Comparison of ENCODE assay signal across 8 cellular contexts in the genomic region with DNA sequence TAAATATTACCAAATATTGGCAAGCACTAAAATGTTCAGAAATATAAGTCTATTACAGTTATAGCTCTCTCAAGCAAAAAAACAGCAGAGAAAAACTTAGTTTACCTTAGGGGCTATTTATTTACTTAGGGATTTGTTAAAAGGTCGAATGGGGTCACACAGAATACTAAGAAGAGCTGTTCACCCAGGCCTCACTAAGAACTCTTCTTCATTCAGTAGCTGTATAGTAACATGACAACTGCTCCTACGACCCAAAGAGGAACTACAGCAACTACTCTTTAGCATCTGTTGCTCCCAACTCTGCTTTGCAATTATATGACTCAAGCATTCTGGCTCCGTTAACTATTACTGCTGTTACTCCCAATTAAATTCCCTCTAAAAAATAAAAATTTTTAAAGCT.
A peak's percentile ranks its signal among the peaks of the same experiment; 100 is the strongest.
DNase-seq lines count a peak whose midpoint lies in the region; ATAC-seq, FAIRE-seq and TF ChIP-seq lines count a peak whose summit lies in the region.
"Not testable (repeated sequence)": the region's sequence is repeated elsewhere in the genome, so short reads cannot be mapped to it uniquely, and the experiment has no call there.

No MANE protein-coding gene starts in this region.

- H3K36me3 ChIP-seq in SJCRH30; K562 (ENCODE audit: control insufficient read depth, insufficient read depth, low read length); cardiac muscle cell; small intestine (ENCODE audit: control insufficient read depth in 2 of 2, insufficient read depth in 2 of 2, low read length in 2 of 2): not testable (repeated sequence)

- peak; percentile 53 for DNase-seq in Ammon's horn (ENCODE audit: low spot score)
- peak in 1 of 2 experiments; percentile 64 for DNase-seq in HL-60 (ENCODE audit: low read depth in 1 of 2, low spot score in 1 of 2)
- peak; percentile 5 to 35 for DNase-seq in SJCRH30
- DNase-seq in K562 (ENCODE audit: extremely low read depth in 1 of 4, low spot score in 3 of 4), result not testable (repeated sequence)
- peak; percentile 15 for DNase-seq in epithelial cell of esophagus (ENCODE audit: low read depth)
- peak; percentile 0 to 2 for DNase-seq in cardiac muscle cell (ENCODE audit: low read depth in 1 of 2, low spot score in 1 of 2)
- DNase-seq in myocyte (ENCODE audit: low read depth), result peak; percentile 29
- DNase-seq in small intestine, result peak; percentile 2

- not testable (repeated sequence) for H3K4me1 ChIP-seq in SJCRH30; K562 (replicated peaks in 1 of 2; ENCODE audit: control insufficient read depth in 2 of 2, insufficient read depth in 2 of 2, low read length in 2 of 2); cardiac muscle cell (ENCODE audit: low read depth); small intestine (ENCODE audit: control insufficient read depth in 2 of 2, insufficient read depth in 1 of 2, low read depth in 1 of 2, low read length in 1 of 2)

- not testable (repeated sequence) for TF ChIP-seq RAD21 in K562 (CRISPR knock-in tag; conservative IDR thresholded peaks at IDR 0.05 in 1 of 2, IDR thresholded peaks at IDR 0.05 in 1 of 2)

- H3K4me3 ChIP-seq in HL-60 (replicated peaks; ENCODE audit: insufficient read depth, low read length); SJCRH30; K562; epithelial cell of esophagus (ENCODE audit: low read length); cardiac muscle cell; small intestine (ENCODE audit: low read depth in 1 of 2, low read length in 2 of 2): not testable (repeated sequence)

- not testable (repeated sequence) for H3K27me3 ChIP-seq in HL-60 (ENCODE audit: insufficient read depth, poor library complexity, severe bottlenecking); SJCRH30; K562 (ENCODE audit: control insufficient read depth in 2 of 2, insufficient read depth in 2 of 2, low read length in 2 of 2); cardiac muscle cell; small intestine (ENCODE audit: control insufficient read depth in 2 of 2, insufficient read depth in 2 of 2, low read length in 2 of 2)

- H3K9ac ChIP-seq in K562 (ENCODE audit: insufficient read depth in 1 of 2, low read depth in 2 of 2, low read length in 2 of 2), result not testable (repeated sequence)

- CTCF ChIA-PET in K562 (lab: Yijun Ruan, JAX; ENCODE audit: low intra/inter-chr PET ratio), result not testable (repeated sequence)

- H3K4me2 ChIP-seq in K562 (ENCODE audit: insufficient read depth, low read length), result not testable (repeated sequence)

- not testable (repeated sequence) for TF ChIP-seq POLR2A in K562 (conservative IDR thresholded peaks at IDR 0.05)

- FAIRE-seq in K562 (lab: Jason Lieb, UNC); small intestine (lab: Jason Lieb, UNC): not testable (repeated sequence)

- not testable (repeated sequence) for H3K9me3 ChIP-seq in SJCRH30 (replicated peaks); K562 (replicated peaks; ENCODE audit: control insufficient read depth, insufficient read depth, low read depth, low read length); cardiac muscle cell (ENCODE audit: low read depth); small intestine (ENCODE audit: control insufficient read depth, low read depth)

- WGBS in K562 (ENCODE audit: insufficient coverage, low coverage, missing lambda C conversion rate), result 30% methylated on average over 2 of the region's 3 CpGs
- WGBS in small intestine, 3 donors, result 59 to 72% (median 71%) methylated on average over 2 of the region's 3 CpGs

- not testable (repeated sequence) for H4K20me1 ChIP-seq in K562 (replicated peaks; ENCODE audit: control insufficient read depth, insufficient read depth, low read length)

- TSS peak; percentile 33 for BruUV-seq in K562 (replicated peaks; lab: Mats Ljungman, UMichigan)

- not testable (repeated sequence) for TF ChIP-seq CTCF in HL-60 (IDR thresholded peaks at IDR 0.05; ENCODE audit: insufficient read depth, low read length); K562 (IDR thresholded peaks at IDR 0.05 in 2 of 3, conservative IDR thresholded peaks at IDR 0.05 in 1 of 3; ENCODE audit: insufficient read depth in 2 of 3, low read depth in 1 of 3, low read length in 3 of 3); epithelial cell of esophagus (IDR thresholded peaks at IDR 0.05; ENCODE audit: insufficient read depth, low read depth, low read length, missing control alignments); cardiac muscle cell (IDR thresholded peaks at IDR 0.05; ENCODE audit: low read depth, low read length)

- H2AFZ ChIP-seq in K562 (ENCODE audit: low read depth, low read length), result not testable (repeated sequence)

- not testable (repeated sequence) for H3K79me2 ChIP-seq in K562 (ENCODE audit: control insufficient read depth, insufficient read depth, low read length)

- TF ChIP-seq EP300 in K562 (IDR thresholded peaks at IDR 0.05; ENCODE audit: low read length), result not testable (repeated sequence)

- not testable (repeated sequence) for ATAC-seq in K562

- intact Hi-C loops in K562 (cut with micrococcal nuclease), result not testable (repeated sequence)

- in situ Hi-C loops in K562 (cut with MboI), result loop anchor here (25.0 kb wide), 1 partner anchor 732 kb away; no protein-coding TSS in a partner anchor

- POLR2A ChIA-PET in K562 (lab: Yijun Ruan, JAX), result not testable (repeated sequence)

- H3K9me1 ChIP-seq in K562 (ENCODE audit: control insufficient read depth, insufficient read depth, low read length), result not testable (repeated sequence)

- peak overlapping the region; percentile 0; the same call in 1 of the 2 replicates for H3K27ac ChIP-seq in HL-60 (replicated peaks)
- not testable (repeated sequence) for H3K27ac ChIP-seq in SJCRH30; K562 (ENCODE audit: extremely low read depth, low read depth, low read length); cardiac muscle cell; small intestine (ENCODE audit: low read depth in 1 of 2, low read length in 1 of 2)
